Comparison of ENCODE assay signal across 15 cellular contexts in genomic region chr7:22386206-22386858, GRCh38.
DNase-seq lines count a peak whose midpoint lies in the region; ATAC-seq, FAIRE-seq and TF ChIP-seq lines count a peak whose summit lies in the region.
"Had no signal": no experiment of that assay in that cellular context is flagged by ENCODE, and none has a peak within 500 bp of the region (broad histone marks: within the 10 kb centered on the region; RNA-seq: fewer than 3 reads in every experiment).

No MANE protein-coding gene starts in this region.

- H3K4me3 ChIP-seq in DOHH2 (ENCODE audit: low read length): peak overlapping the region; percentile 48
- H3K4me3 ChIP-seq: left ventricle myocardium inferior, skin epidermis, transverse colon had no signal

- H4K20me1 ChIP-seq in DOHH2 (ENCODE audit: control insufficient read depth, insufficient read depth, low read depth, low read length): no peaks in the 10 kb centered on the region

- DNase-seq in GM19239 (ENCODE audit: insufficient read length, low spot score) (no peak), KBM-7 (no peak), NCI-H1694 (lab: John Stamatoyannopoulos, UW) (no peak), H54 (ENCODE audit: insufficient read length, low spot score) (no peak), NCI-H2107 treated with DMSO at 0.1 percent for 48 hours (lab: John Stamatoyannopoulos, UW; ENCODE audit: unreplicated experiment) (no peak)
- DNase-seq: activated naive CD4-positive, alpha-beta T cell treated with anti-CD3 and anti-CD28 coated beads for 36 hours; Caco-2; caudate nucleus; left ventricle myocardium inferior; transverse colon had no signal

- H3K36me3 ChIP-seq in DOHH2 (ENCODE audit: control insufficient read depth, low read length): peaks cover 15% of the 10 kb centered on the region
- H3K36me3 ChIP-seq: left ventricle myocardium inferior, transverse colon had no signal

- H3K4me2 ChIP-seq in DOHH2 (ENCODE audit: low read length): peak overlapping the region; percentile 59

- H3K79me2 ChIP-seq in DOHH2 (ENCODE audit: control insufficient read depth, low read length): peaks cover 17% of the 10 kb centered on the region

- peaks cover 100% of the 10 kb centered on the region for H3K4me1 ChIP-seq in DOHH2 (ENCODE audit: control insufficient read depth, low read length)
- H3K4me1 ChIP-seq: Caco-2, left ventricle myocardium inferior, transverse colon had no signal

- no peaks in the 10 kb centered on the region for H3K9me3 ChIP-seq in DOHH2 (ENCODE audit: control insufficient read depth, insufficient read depth, low read length)
- H3K9me3 ChIP-seq: Caco-2, left ventricle myocardium inferior, transverse colon had no signal

- in situ Hi-C loops in KBM-7 (cut with MboI; ENCODE audit: low pct_unique_long_range_greater_than_20kb, low sequenced_read_pairs): no loop called here

- peak; percentile 26 for FAIRE-seq in GM19239 (lab: Jason Lieb, UNC)
- no peak for FAIRE-seq in H54 (lab: Jason Lieb, UNC)
- FAIRE-seq: A204.1 had no signal

- ATAC-seq in HG02588 (IDR thresholded peaks at IDR 0.05; ENCODE audit: unreplicated experiment) (peak; percentile 61), HG03280 (IDR thresholded peaks at IDR 0.05; ENCODE audit: unreplicated experiment) (peak; percentile 64)

- peak overlapping the region; percentile 97 for H3K27ac ChIP-seq in DOHH2 (ENCODE audit: low read depth, low read length)
- H3K27ac ChIP-seq: skin epidermis, transverse colon had no signal

- H3F3A ChIP-seq in DOHH2 (ENCODE audit: control insufficient read depth, insufficient read depth): peaks cover 70% of the 10 kb centered on the region

- TF ChIP-seq POLR2A in H54 (IDR thresholded peaks at IDR 0.05; ENCODE audit: low read depth, low read length): no peak

- no peak for TF ChIP-seq CTCF in DOHH2 (IDR thresholded peaks at IDR 0.05; ENCODE audit: low read depth, low read length, poor library complexity, severe bottlenecking)

- no peaks in the 10 kb centered on the region for H3K27me3 ChIP-seq in DOHH2 (ENCODE audit: control insufficient read depth, low read length)
- H3K27me3 ChIP-seq: transverse colon had no signal

- no peaks in the 10 kb centered on the region for H3K9me2 ChIP-seq in DOHH2 (replicated peaks; ENCODE audit: control insufficient read depth, low read length)
